Comparison of ENCODE assay signal across 14 cellular contexts in the genomic region with DNA sequence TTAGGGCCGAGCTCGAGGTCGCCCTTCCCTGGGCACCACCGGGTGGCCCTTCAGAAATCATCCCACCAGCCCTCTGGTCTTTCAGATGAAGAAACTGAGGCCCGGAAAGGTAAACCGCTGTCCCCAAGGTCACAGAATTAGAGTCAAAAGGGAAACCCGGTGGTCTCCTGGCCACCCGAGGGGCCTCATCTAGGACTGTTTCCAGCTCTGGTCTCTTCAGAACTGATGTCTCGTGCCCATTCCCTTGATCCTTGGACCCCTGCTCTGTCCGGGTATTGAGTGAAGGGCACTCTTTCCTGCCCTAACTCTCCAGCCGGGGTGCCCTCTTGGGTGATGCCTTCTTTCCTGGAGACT. TPM values are rescaled to one million over a fixed set of nuclear protein-coding genes. Genes with fewer than 3 reads are reported as not detected.
DNase-seq lines count a peak whose midpoint lies in the region; ATAC-seq, FAIRE-seq and TF ChIP-seq lines count a peak whose summit lies in the region.
"Had no signal": no experiment of that assay in that cellular context is flagged by ENCODE, and none has a peak within 500 bp of the region (broad histone marks: within the 10 kb centered on the region; RNA-seq: fewer than 3 reads in every experiment).

No MANE protein-coding gene starts in this region.

- no peaks in the 10 kb centered on the region for H3K9me3 ChIP-seq in HepG2 (ENCODE audit: low read length)
- no peaks in the 10 kb centered on the region for H3K9me3 ChIP-seq in right lobe of liver
- H3K9me3 ChIP-seq in trophoblast cell (ENCODE audit: insufficient read depth, low read depth, low read length): peaks cover 5% of the 10 kb centered on the region
- no peaks in the 10 kb centered on the region for H3K9me3 ChIP-seq in vagina

- in situ Hi-C loops in HepG2 (cut with HindIII; ENCODE audit: extremely low pct_ligation_motif_present, low pct_unique_long_range_greater_than_20kb): no loop called here

- H3K79me1 ChIP-seq in trophoblast cell (ENCODE audit: low read length): peaks cover 15% of the 10 kb centered on the region

- BruUV-seq in HepG2 (replicated peaks; lab: Mats Ljungman, UMichigan): no TSS peak

- TF ChIP-seq POLR2A in HepG2 (IDR thresholded peaks at IDR 0.05; ENCODE audit: insufficient read depth in 1 of 2, low read depth in 2 of 2, low read length in 2 of 2) (no peak), right lobe of liver (IDR thresholded peaks at IDR 0.05) (no peak), vagina (IDR thresholded peaks at IDR 0.05) (no peak)

- peak overlapping the region; percentile 14 for H4K8ac ChIP-seq in trophoblast cell (ENCODE audit: low read depth, low read length)

- H2BK120ac ChIP-seq in trophoblast cell (ENCODE audit: insufficient read depth, low read length, poor library complexity): no peak overlapping the region

- peak overlapping the region; percentile 63; the same call in 1 of the 2 replicates for H3K4me2 ChIP-seq in HepG2 (ENCODE audit: low read depth, low read length)
- H3K4me2 ChIP-seq in trophoblast cell (ENCODE audit: low read length): peak overlapping the region; percentile 90

- DNase-seq in HepG2 (ENCODE audit: low spot score) (no peak), right lobe of liver (no peak), fibroblast of villous mesenchyme (ENCODE audit: low read depth) (no peak), trophoblast cell (no peak), vagina (ENCODE audit: extremely low spot score in 2 of 2) (no peak), NCI-H1417 (lab: John Stamatoyannopoulos, UW) (no peak)
- DNase-seq: DMS79 treated with DMSO at 0.1 percent for 48 hours; effector memory CD4-positive, alpha-beta T cell; NCI-H1417 treated with DMSO at 0.1 percent for 48 hours; NCI-H524 treated with DMSO at 0.1 percent for 48 hours had no signal

- H3K36me3 ChIP-seq in HepG2 (replicated peaks in 1 of 2; ENCODE audit: control insufficient read depth in 1 of 2, insufficient read depth in 2 of 2, low read length in 2 of 2) (no peaks in the 10 kb centered on the region), right lobe of liver (no peaks in the 10 kb centered on the region), trophoblast cell (ENCODE audit: control insufficient read depth in 1 of 2, insufficient read depth in 2 of 2, low read length in 2 of 2) (peaks cover 0 to 2% of the 10 kb centered on the region in 2 experiments), vagina (no peaks in the 10 kb centered on the region)

- CTCF ChIA-PET in HepG2 (lab: Yijun Ruan, JAX; ENCODE audit: low intra/inter-chr PET ratio, low total read pairs): no interaction called here

- TF ChIP-seq EP300 in HepG2 (IDR thresholded peaks at IDR 0.05; ENCODE audit: low read depth in 2 of 2, low read length in 2 of 2): no peak
- TF ChIP-seq EP300 in HepG2 (CRISPR knock-in tag; IDR thresholded peaks at IDR 0.05; ENCODE audit: borderline replicate concordance): no peak

- H4K12ac ChIP-seq in trophoblast cell (ENCODE audit: low read depth, low read length): no peak overlapping the region

- H3K18ac ChIP-seq in trophoblast cell (ENCODE audit: low read length): peak overlapping the region; percentile 61

- no peak overlapping the region for H3K23ac ChIP-seq in trophoblast cell (ENCODE audit: low read length)

- H3K4me3 ChIP-seq in HepG2 (replicated peaks in 1 of 3; ENCODE audit: insufficient read depth in 1 of 3, low read depth in 2 of 3, low read length in 3 of 3) (peak overlapping the region in 1 of 3 experiments; percentile 52; a peak in 1 of 6 replicates), right lobe of liver (peak overlapping the region in 1 of 3 donors; percentile 31), fibroblast of villous mesenchyme (ENCODE audit: low read depth, low read length) (peak overlapping the region; percentile 63), trophoblast cell (ENCODE audit: low read depth, low read length) (no peak overlapping the region), vagina (peak overlapping the region; percentile 47 to 68)

- peak overlapping the region; percentile 57 for H3K14ac ChIP-seq in trophoblast cell (ENCODE audit: low read length)

- POLR2A ChIA-PET in HepG2 (lab: Yijun Ruan, JAX): no interaction called here

- H3K4me1 ChIP-seq in HepG2 (ENCODE audit: insufficient read depth, low read length) (peaks cover 14% of the 10 kb centered on the region), right lobe of liver (no peaks in the 10 kb centered on the region), trophoblast cell (ENCODE audit: control insufficient read depth in 1 of 2, insufficient read depth in 2 of 2, low read length in 2 of 2) (peaks cover 35% of the 10 kb centered on the region in 2 experiments), vagina (peaks cover 49% of the 10 kb centered on the region)

- peak overlapping the region; percentile 3 for H2AK5ac ChIP-seq in trophoblast cell (ENCODE audit: low read length)

- H3K27me3 ChIP-seq in HepG2 (ENCODE audit: control insufficient read depth in 1 of 2, insufficient read depth in 2 of 2, low read length in 2 of 2) (peaks cover 16 to 63% of the 10 kb centered on the region in 2 experiments), right lobe of liver (no peaks in the 10 kb centered on the region), trophoblast cell (ENCODE audit: insufficient read depth, low read length) (peaks cover 3% of the 10 kb centered on the region), vagina (no peaks in the 10 kb centered on the region)

- peak overlapping the region; percentile 72 for H4K91ac ChIP-seq in trophoblast cell (ENCODE audit: low read depth, low read length)

- no peak for TF ChIP-seq RAD21 in HepG2 (CRISPR knock-in tag; IDR thresholded peaks at IDR 0.05)

- H3K4ac ChIP-seq in trophoblast cell (ENCODE audit: low read depth, low read length): no peak overlapping the region

- H2AFZ ChIP-seq in HepG2 (ENCODE audit: low read length) (no peak overlapping the region), trophoblast cell (ENCODE audit: insufficient read depth, low read length, poor library complexity) (no peak overlapping the region)

- ATAC-seq in HepG2: no peak
- no peak for ATAC-seq in right lobe of liver
- ATAC-seq in GM19467 (IDR thresholded peaks at IDR 0.05; ENCODE audit: unreplicated experiment): no peak
- ATAC-seq in SK-N-SH treated with all-trans-retinoic acid at 6 μM for 48 hours: no peak
- ATAC-seq: HCT116 had no signal

- 25% methylated on average over 11 of the region's 11 CpGs for WGBS in HepG2 (ENCODE audit: low lambda C conversion rate)
- WGBS in right lobe of liver (ENCODE audit: insufficient coverage, low coverage, low lambda C conversion rate, missing lambda C conversion rate): 80% methylated on average over 2 of the region's 11 CpGs
- WGBS in trophoblast cell (ENCODE audit: extremely low coverage, insufficient coverage, insufficient read length): no CpG with 5 or more reads among the region's 11 CpGs

- peak overlapping the region; percentile 12 for H2BK12ac ChIP-seq in trophoblast cell (ENCODE audit: low read length)

- H3K9ac ChIP-seq in HepG2 (ENCODE audit: insufficient read depth, low read depth, low read length): no peak overlapping the region
- H3K9ac ChIP-seq in trophoblast cell (ENCODE audit: low read length): no peak overlapping the region

- intact Hi-C loops in HepG2 (cut with micrococcal nuclease; ENCODE audit: unreplicated experiment) (no loop called here), right lobe of liver (cut with DNase I) (no loop called here), vagina (cut with DNase I) (loop anchor here (10.0 kb wide), 1 partner anchor 134 kb away; no protein-coding TSS in a partner anchor)

- H3K79me2 ChIP-seq in HepG2 (ENCODE audit: insufficient read depth, low read length): no peaks in the 10 kb centered on the region
- H3K79me2 ChIP-seq in trophoblast cell (ENCODE audit: control insufficient read depth, insufficient read depth, low read length, poor library complexity): peaks cover 4% of the 10 kb centered on the region

- H3K27ac ChIP-seq in HepG2 (ENCODE audit: extremely low read length, insufficient read depth, low read length) (no peak overlapping the region), right lobe of liver (no peak overlapping the region), trophoblast cell (ENCODE audit: low read depth, low read length) (no peak overlapping the region), vagina (peak overlapping the region; percentile 89)

- no peak overlapping the region for H2BK5ac ChIP-seq in trophoblast cell (ENCODE audit: low read depth, low read length, poor library complexity)

- H4K20me1 ChIP-seq in HepG2 (ENCODE audit: insufficient read depth, low read length): no peaks in the 10 kb centered on the region

- no peak for FAIRE-seq in HepG2 (lab: Jason Lieb, UNC)
- FAIRE-seq: GM12892 had no signal

- no peak for TF ChIP-seq CTCF in HepG2 (CRISPR knock-in tag; IDR thresholded peaks at IDR 0.05)
- TF ChIP-seq CTCF in right lobe of liver (IDR thresholded peaks at IDR 0.05): no peak
- no peak for TF ChIP-seq CTCF in fibroblast of villous mesenchyme (IDR thresholded peaks at IDR 0.05; ENCODE audit: insufficient read depth, low read depth, low read length)
- no peak for TF ChIP-seq CTCF in vagina (IDR thresholded peaks at IDR 0.05)

RNA-seq across cellular contexts. Expression of a gene that starts 0.8 kb away (rescaled TPM):
- not detected in 2 replicates for total RNA-seq in HepG2 (2016; rRNA removed; fragmentation: Illumina TruSeq; extraction: Trizol)
- total RNA-seq in HepG2 (2016; cell fraction: cytosol; rRNA removed; fragmentation: Illumina TruSeq; extraction: Trizol; ENCODE audit: low read depth): not detected in 2 replicates
- 0.04 TPM in 1 of 2 replicates, not detected in the other for total RNA-seq in HepG2 (2016; cell fraction: insoluble cytoplasmic fraction; rRNA removed; fragmentation: Illumina TruSeq; extraction: Trizol)
- total RNA-seq in HepG2 (2016; cell fraction: membrane; rRNA removed; fragmentation: Illumina TruSeq; extraction: Trizol): not detected in 2 replicates
- not detected in 2 replicates for total RNA-seq in HepG2 (2016; cell fraction: nucleus; rRNA removed; fragmentation: Illumina TruSeq; extraction: Trizol)
- polyA plus RNA-seq in HepG2 (2011; rRNA removed): 0.16 and 0.17 TPM in 2 replicates
- 0.12 and 0.31 TPM in 2 replicates for polyA plus RNA-seq in HepG2 (2011; cell fraction: cytosol; rRNA removed)
- 0.12 and 0.19 TPM in 2 replicates for polyA plus RNA-seq in HepG2 (2011; cell fraction: nucleus; rRNA removed)
- polyA plus RNA-seq in HepG2 (2012): not detected in 2 replicates
- 0.07 TPM in 1 of 2 replicates, not detected in the other for polyA plus RNA-seq in HepG2 (2016; cell fraction: cytosol; fragmentation: Illumina TruSeq; extraction: Trizol; ENCODE audit: low read depth)
- polyA plus RNA-seq in HepG2 (2016; cell fraction: insoluble cytoplasmic fraction; fragmentation: Illumina TruSeq; extraction: Trizol; ENCODE audit: low read depth): not detected in 2 replicates
- not detected in 2 replicates for polyA plus RNA-seq in HepG2 (2016; cell fraction: membrane; fragmentation: Illumina TruSeq; extraction: Trizol; ENCODE audit: low read depth)
- polyA plus RNA-seq in HepG2 (2016; cell fraction: nucleus; fragmentation: Illumina TruSeq; extraction: Trizol; ENCODE audit: insufficient read depth, low read depth): not detected in 2 replicates
- polyA minus RNA-seq in HepG2 (2011; rRNA and poly(A)+ RNA removed; ENCODE audit: low replicate concordance): 0.18 and 0.47 TPM in 2 replicates
- polyA minus RNA-seq in HepG2 (2011; cell fraction: cytosol; rRNA and poly(A)+ RNA removed): not detected in 2 replicates
- not detected in 2 replicates for polyA minus RNA-seq in HepG2 (2011; cell fraction: nucleus; rRNA and poly(A)+ RNA removed)
- 1 to 10 TPM in 3 of 6 experiments, under 1 TPM in 3; 0.32 to 1.6 (median 1.0) TPM for total RNA-seq in right lobe of liver
- 0.86 and 1.3 TPM in 2 replicates for total RNA-seq in fibroblast of villous mesenchyme
- 31.1 and 33.0 TPM in 2 replicates for polyA plus RNA-seq in trophoblast cell (2013)
- total RNA-seq in vagina: 33.1 TPM

Comparison
In these comparisons a context has a peak if more than half of its experiments do, and no peak if none do; other contexts are left out.
1. RNA of a gene that starts 0.8 kb away (total RNA-seq): 33.1 TPM in vagina (single experiment); 0.32 to 1.6 TPM in right lobe of liver, 0.86 to 1.3 TPM in fibroblast of villous mesenchyme and 0.04 TPM in HepG2; every median in the first group is over 10 times any median in the second.